ENCODE assay signal across 18 cellular contexts in genomic region chr11:12684354-12684753, GRCh38. TPM values are rescaled to one million over a fixed set of nuclear protein-coding genes. Genes with fewer than 3 reads are reported as not detected.
DNase-seq lines count a peak whose midpoint lies in the region; ATAC-seq and TF ChIP-seq lines count a peak whose summit lies in the region.
"Had no signal": no experiment of that assay in that cellular context is flagged by ENCODE, and none has a peak within 500 bp of the region (broad histone marks: within the 10 kb centered on the region; RNA-seq: fewer than 3 reads in every experiment).

No MANE protein-coding gene starts in this region.

- H3K9me3 Mint-ChIP-seq in MCF 10A (ENCODE audit: unreplicated experiment): no peaks in the 10 kb centered on the region
- H3K9me3 Mint-ChIP-seq: activated CD4-positive, alpha-beta T cell treated with anti-CD3 and anti-CD28 coated beads, Interleukin-2, amount 10 ng/mL, durations not matched to agents 7 days and 5 days; endodermal cell had no signal

- CTCF ChIA-PET in MCF 10A (lab: Yijun Ruan, JAX): interaction anchor here (0.6 to 1.1 kb wide), 4 partner anchors 22 to 703 kb away, joined by 3 read pairs; no protein-coding TSS in a partner anchor
- CTCF ChIA-PET in mammary epithelial cell (lab: Charles Lee; ENCODE audit: low non-redundant PET): no interaction called here

- no peaks in the 10 kb centered on the region for H4K20me1 ChIP-seq in mammary epithelial cell (ENCODE audit: insufficient read depth, low read length)
- H4K20me1 ChIP-seq in hepatocyte (ENCODE audit: insufficient read depth, poor library complexity, severe bottlenecking): peaks cover 16% of the 10 kb centered on the region
- H4K20me1 ChIP-seq in osteoblast (ENCODE audit: insufficient read depth, low read length): peaks cover 37% of the 10 kb centered on the region

- no peak overlapping the region for H3K4me3 Mint-ChIP-seq in MCF 10A (ENCODE audit: unreplicated experiment)
- H3K4me3 Mint-ChIP-seq: activated CD4-positive, alpha-beta T cell treated with anti-CD3 and anti-CD28 coated beads, Interleukin-2, amount 10 ng/mL, durations not matched to agents 7 days and 5 days; endodermal cell; IgD-negative memory B cell had no signal

- POLR2A ChIA-PET in MCF 10A (lab: Yijun Ruan, JAX): interaction anchor here (0.7 to 2.9 kb wide), 8 partner anchors 9 to 354 kb away, joined by 3 to 42 read pairs (median 4); no protein-coding TSS in a partner anchor

- 87% methylated on average over 4 of the region's 4 CpGs for WGBS in mammary epithelial cell (ENCODE audit: low coverage, missing lambda C conversion rate)
- 79% methylated on average over 4 of the region's 4 CpGs for WGBS in hepatocyte (ENCODE audit: low lambda C conversion rate, missing lambda C conversion rate)
- 56 to 76% methylated on average over 4 of the region's 4 CpGs for WGBS in sigmoid colon, 2 donors

- no peak for DNase-seq in MCF 10A (ENCODE audit: unreplicated experiment)
- no peak for DNase-seq in mammary epithelial cell
- no peak for DNase-seq in hepatocyte (ENCODE audit: low spot score)
- no peak for DNase-seq in osteoblast (ENCODE audit: insufficient read length, low spot score, missing footprints)
- no peak for DNase-seq in AG08396 (ENCODE audit: low spot score)
- no peak for DNase-seq in effector CD8-positive, alpha-beta T cell (lab: John Stamatoyannopoulos, UW)
- no peak for DNase-seq in sigmoid colon
- DNase-seq: activated CD4-positive, alpha-beta T cell treated with anti-CD3 and anti-CD28 coated beads, Interleukin-2, amount 10 ng/mL, durations not matched to agents 7 days and 5 days; activated naive CD4-positive, alpha-beta T cell; C1 segment of cervical spinal cord; endodermal cell; hippocampal formation; midbrain; NCI-H187 treated with DMSO at 0.1 percent for 48 hours; nucleus accumbens; stimulated activated CD4-positive, alpha-beta T cell treated with anti-CD3 and anti-CD28 coated beads, Interleukin-2, amount 100 ng/mL, for 48 hours had no signal

- TF ChIP-seq CTCF in MCF 10A (IDR thresholded peaks at IDR 0.05; ENCODE audit: unreplicated experiment): no peak
- no peak for TF ChIP-seq CTCF in mammary epithelial cell (conservative IDR thresholded peaks at IDR 0.05 in 1 of 2, IDR thresholded peaks at IDR 0.05 in 1 of 2; ENCODE audit: extremely low read depth in 1 of 2, insufficient read depth in 1 of 2, low read depth in 1 of 2, low read length in 2 of 2)
- no peak for TF ChIP-seq CTCF in hepatocyte (IDR thresholded peaks at IDR 0.05; ENCODE audit: poor library complexity)
- no peak for TF ChIP-seq CTCF in osteoblast (IDR thresholded peaks at IDR 0.05; ENCODE audit: extremely low read depth, low read depth, low read length)
- no peak for TF ChIP-seq CTCF in sigmoid colon (IDR thresholded peaks at IDR 0.05)

- BruUV-seq in MCF 10A (replicated peaks; lab: Mats Ljungman, UMichigan): no TSS peak
- no TSS peak for BruUV-seq in mammary epithelial cell (replicated peaks; lab: Mats Ljungman, UMichigan)

- no peaks in the 10 kb centered on the region for H3K27me3 Mint-ChIP-seq in MCF 10A (ENCODE audit: insufficient read depth, unreplicated experiment)

- H3K36me3 ChIP-seq in mammary epithelial cell (ENCODE audit: insufficient read depth, low read length) (no peaks in the 10 kb centered on the region), hepatocyte (replicated peaks; ENCODE audit: insufficient read depth, low read depth) (no peaks in the 10 kb centered on the region), osteoblast (ENCODE audit: insufficient read depth, low read length) (peaks cover 11% of the 10 kb centered on the region), sigmoid colon (no peaks in the 10 kb centered on the region)

- dilution Hi-C loops in mammary epithelial cell (cut with HindIII; ENCODE audit: low sequenced_read_pairs): no loop called here

- TF ChIP-seq EP300 in sigmoid colon (IDR thresholded peaks at IDR 0.05): no peak

- intact Hi-C loops in MCF 10A (cut with micrococcal nuclease) (no loop called here), mammary epithelial cell (cut with micrococcal nuclease) (no loop called here), sigmoid colon (cut with DNase I) (no loop called here)

- no peak overlapping the region for H2AFZ ChIP-seq in mammary epithelial cell (ENCODE audit: low read depth, low read length)
- H2AFZ ChIP-seq in hepatocyte: no peak overlapping the region
- no peak overlapping the region for H2AFZ ChIP-seq in osteoblast (ENCODE audit: low read length)

- H3K27me3 ChIP-seq in mammary epithelial cell (ENCODE audit: insufficient read depth, low read length) (no peaks in the 10 kb centered on the region), hepatocyte (no peaks in the 10 kb centered on the region), osteoblast (ENCODE audit: insufficient read depth, low read length) (no peaks in the 10 kb centered on the region), sigmoid colon (no peaks in the 10 kb centered on the region)

- H3K27ac ChIP-seq in mammary epithelial cell (ENCODE audit: insufficient read depth, low read depth, low read length) (no peak overlapping the region), hepatocyte (peak overlapping the region; percentile 77), osteoblast (ENCODE audit: low read depth, low read length) (peak overlapping the region; percentile 91), sigmoid colon (peak overlapping the region in 1 of 4 donors; percentile 99)

- no peak for TF ChIP-seq POLR2A in sigmoid colon (IDR thresholded peaks at IDR 0.05)

- H3K79me2 ChIP-seq in mammary epithelial cell (ENCODE audit: insufficient read depth, low read length): peaks cover 100% of the 10 kb centered on the region
- peaks cover 98% of the 10 kb centered on the region for H3K79me2 ChIP-seq in hepatocyte
- peaks cover 98% of the 10 kb centered on the region for H3K79me2 ChIP-seq in osteoblast (ENCODE audit: insufficient read depth, low read length)

- H3K4me2 ChIP-seq in mammary epithelial cell (ENCODE audit: insufficient read depth, low read depth, low read length) (no peak overlapping the region), hepatocyte (peak overlapping the region; percentile 9), osteoblast (ENCODE audit: insufficient read depth, low read length) (no peak overlapping the region)

- H3K4me1 Mint-ChIP-seq in MCF 10A (ENCODE audit: insufficient read depth, unreplicated experiment): peaks cover 82% of the 10 kb centered on the region
- H3K4me1 Mint-ChIP-seq: IgD-negative memory B cell had no signal

- peaks cover 59% of the 10 kb centered on the region for H3K36me3 Mint-ChIP-seq in MCF 10A (ENCODE audit: insufficient read depth, unreplicated experiment)
- H3K36me3 Mint-ChIP-seq: IgD-negative memory B cell had no signal

- no peak overlapping the region for H3K9ac ChIP-seq in mammary epithelial cell (ENCODE audit: insufficient read depth, low read length)

- ATAC-seq in HG03439 (IDR thresholded peaks at IDR 0.05; ENCODE audit: unreplicated experiment): no peak

- H3K4me1 ChIP-seq in mammary epithelial cell (ENCODE audit: insufficient read depth, low read length) (peaks cover 64% of the 10 kb centered on the region), hepatocyte (ENCODE audit: insufficient read depth) (peaks cover 80% of the 10 kb centered on the region), osteoblast (ENCODE audit: insufficient read depth, low read length) (peaks cover 68% of the 10 kb centered on the region), sigmoid colon (peaks cover 0 to 100% (median 76%) of the 10 kb centered on the region in 4 donors)

- H3K9me2 ChIP-seq in hepatocyte (replicated peaks; ENCODE audit: insufficient read depth): no peaks in the 10 kb centered on the region

- H3K9me3 ChIP-seq in mammary epithelial cell (replicated peaks; ENCODE audit: insufficient read depth, low read length) (no peaks in the 10 kb centered on the region), hepatocyte (ENCODE audit: low read depth) (no peaks in the 10 kb centered on the region), osteoblast (ENCODE audit: low read depth, low read length) (no peaks in the 10 kb centered on the region), sigmoid colon (no peaks in the 10 kb centered on the region)

- in situ Hi-C loops in mammary epithelial cell (cut with MboI; ENCODE audit: low sequenced_read_pairs in 2 of 2): no loop called here

- peak overlapping the region; percentile 80 for H3K27ac Mint-ChIP-seq in MCF 10A (ENCODE audit: low read depth, unreplicated experiment)
- H3K27ac Mint-ChIP-seq: activated CD4-positive, alpha-beta T cell treated with anti-CD3 and anti-CD28 coated beads, Interleukin-2, amount 10 ng/mL, durations not matched to agents 7 days and 5 days; endodermal cell; IgD-negative memory B cell had no signal

- no peak overlapping the region for H3K4me3 ChIP-seq in mammary epithelial cell (replicated peaks in 1 of 3; ENCODE audit: insufficient read depth in 1 of 3, low read depth in 2 of 3, low read length in 3 of 3)
- H3K4me3 ChIP-seq in hepatocyte: no peak overlapping the region
- no peak overlapping the region for H3K4me3 ChIP-seq in osteoblast (ENCODE audit: insufficient read depth, low read length)
- H3K4me3 ChIP-seq in sigmoid colon: no peak overlapping the region

RNA-seq across cellular contexts. Expression of gene TEAD1, which starts 10.1 kb away (rescaled TPM):
- total RNA-seq in MCF 10A (2022) (91.0 and 123 TPM in 2 replicates), mammary epithelial cell (100 to 1,000 TPM in 1 of 2 donors, 10 to 100 TPM in 1; 93.9 to 107 TPM), hepatocyte (82.2 and 87.2 TPM in 2 replicates), osteoblast (166 and 176 TPM in 2 replicates), sigmoid colon (100 to 1,000 TPM; 155 to 200 (median 186) TPM)
- polyA plus RNA-seq in mammary epithelial cell (21.3 TPM), hepatocyte (37.2 and 50.4 TPM in 2 replicates), sigmoid colon (10 to 100 TPM in 1 of 3 donors, 1 to 10 TPM in 2; 3.2 to 14.0 (median 4.2) TPM)
- 88.8 TPM for polyA minus RNA-seq in mammary epithelial cell
- polyA plus RNA-seq: IgD-negative memory B cell had no signal
